Comparison of ENCODE assay signal across 24 cellular contexts in the genomic region with DNA sequence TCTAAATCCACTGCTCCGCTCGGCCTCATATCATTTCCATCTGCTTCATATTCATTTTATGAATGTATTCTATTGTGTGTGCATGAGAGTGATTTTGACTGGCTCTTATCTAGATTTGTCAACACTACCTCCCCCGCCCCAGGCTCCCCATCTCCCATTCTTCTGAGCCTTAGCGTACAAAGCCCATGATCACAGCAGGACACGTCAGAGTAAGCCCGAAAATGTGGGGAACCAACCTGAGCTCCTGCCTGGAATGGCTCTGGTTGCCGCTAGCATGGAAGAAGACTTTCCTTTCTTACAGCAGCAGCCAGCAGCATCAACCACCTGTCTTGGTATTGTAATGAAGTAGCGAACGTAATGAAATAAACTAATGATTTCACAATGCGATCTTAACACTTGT.
"Had no signal": no experiment of that assay in that cellular context is flagged by ENCODE, and none has a peak within 500 bp of the region (broad histone marks: within the 10 kb centered on the region; RNA-seq: fewer than 3 reads in every experiment).

No MANE protein-coding gene starts in this region.

- ATAC-seq: activated CD8-positive, alpha-beta T cell treated with anti-CD3 and anti-CD28 coated beads for 36 hours; activated T-cell treated with anti-CD3 and anti-CD28 coated beads, Interleukin-2, amount 50 U/mL, for 4 hours; activated T-helper 17 cell treated with anti-CD3 and anti-CD28 coated beads, Interleukin-2, amount 50 U/mL, for 72 hours; effector memory CD8-positive, alpha-beta T cell; heart left ventricle; left colon; naive thymus-derived CD8-positive, alpha-beta T cell; right cardiac atrium; T-helper 17 cell had no signal

- DNase-seq: activated CD4-positive, alpha-beta T cell treated with anti-CD3 and anti-CD28 coated beads for 1 hour; activated CD4-positive, alpha-beta T cell treated with anti-CD3 and anti-CD28 coated beads, Interleukin-2, amount 50 U/mL, for 1 hour; activated CD8-positive, alpha-beta T cell treated with anti-CD3 and anti-CD28 coated beads for 36 hours; activated gamma-delta T cell treated with Interleukin-2 at 50 U/mL for 16 hours; activated naive CD4-positive, alpha-beta T cell treated with anti-CD3 and anti-CD28 coated beads, Interleukin-2, amount 50 U/mL, for 16 hours; activated T-cell treated with anti-CD3 and anti-CD28 coated beads, Interleukin-2, amount 50 U/mL, for 4 hours; amniotic stem cell; brain microvascular endothelial cell; effector memory CD8-positive, alpha-beta T cell; heart left ventricle; immature natural killer cell; kidney; left colon; midbrain; naive thymus-derived CD8-positive, alpha-beta T cell; right cardiac atrium; spleen; stimulated activated CD4-positive, alpha-beta T cell treated with anti-CD3 and anti-CD28 coated beads, Interleukin-2, amount 100 ng/mL, for 48 hours; stimulated activated naive CD4-positive, alpha-beta T cell treated with Interleukin-2 at 50 U/mL for 16 hours; T-helper 17 cell; T1000 had no signal

- H3K27me3 Mint-ChIP-seq: activated CD8-positive, alpha-beta T cell treated with anti-CD3 and anti-CD28 coated beads for 36 hours; activated T-helper 17 cell treated with anti-CD3 and anti-CD28 coated beads, Interleukin-2, amount 50 U/mL, for 72 hours; effector memory CD8-positive, alpha-beta T cell; T-helper 17 cell had no signal

- H3K9me3 ChIP-seq: heart left ventricle, tibial nerve had no signal

- H3K27me3 ChIP-seq: brain microvascular endothelial cell, spleen, tibial nerve had no signal

- H3K4me3 Mint-ChIP-seq: activated CD8-positive, alpha-beta T cell treated with anti-CD3 and anti-CD28 coated beads for 36 hours; activated T-cell treated with anti-CD3 and anti-CD28 coated beads, Interleukin-2, amount 50 U/mL, for 4 hours; activated T-helper 17 cell treated with anti-CD3 and anti-CD28 coated beads, Interleukin-2, amount 50 U/mL, for 72 hours; effector memory CD8-positive, alpha-beta T cell; immature natural killer cell; naive thymus-derived CD8-positive, alpha-beta T cell; T-helper 17 cell had no signal

- H3K4me1 ChIP-seq: heart left ventricle, tibial nerve had no signal

- H3K27ac ChIP-seq: brain microvascular endothelial cell, coronary artery, heart left ventricle, spleen, tibial nerve had no signal

- H3K4me1 Mint-ChIP-seq: activated T-helper 17 cell treated with anti-CD3 and anti-CD28 coated beads, Interleukin-2, amount 50 U/mL, for 72 hours; immature natural killer cell; T-helper 17 cell had no signal

- H3K4me3 ChIP-seq: coronary artery, heart left ventricle, spleen, tibial nerve had no signal

- H3K27ac Mint-ChIP-seq: activated CD8-positive, alpha-beta T cell treated with anti-CD3 and anti-CD28 coated beads for 36 hours; activated T-helper 17 cell treated with anti-CD3 and anti-CD28 coated beads, Interleukin-2, amount 50 U/mL, for 72 hours; effector memory CD8-positive, alpha-beta T cell; immature natural killer cell; T-helper 17 cell had no signal

- H3K36me3 ChIP-seq: brain microvascular endothelial cell, heart left ventricle, spleen, tibial nerve had no signal
